Comparison of ENCODE assay signal across 19 cellular contexts in genomic region chr1:34407140-34407539, GRCh38.
DNase-seq lines count a peak whose midpoint lies in the region; ATAC-seq and TF ChIP-seq lines count a peak whose summit lies in the region.
"Had no signal": no experiment of that assay in that cellular context is flagged by ENCODE, and none has a peak within 500 bp of the region (broad histone marks: within the 10 kb centered on the region; RNA-seq: fewer than 3 reads in every experiment).

No MANE protein-coding gene starts in this region.

- WGBS in aorta, 2 donors, result 37 to 40% methylated on average over 6 of the region's 6 CpGs

- DNase-seq in A172 (ENCODE audit: low spot score) (peak; percentile 31), GM04503 (ENCODE audit: low read depth) (peak; percentile 30), adipocyte (ENCODE audit: low read depth) (peak; percentile 12), left lung (no peak), neural progenitor cell (ENCODE audit: low spot score) (no peak), SK-N-DZ (ENCODE audit: low spot score) (no peak), aorta (no peak)
- DNase-seq: activated CD4-positive, alpha-beta T cell treated with anti-CD3 and anti-CD28 coated beads for 36 hours; activated naive CD8-positive, alpha-beta T cell treated with anti-CD3 and anti-CD28 coated beads for 36 hours; activated T-cell treated with anti-CD3 and anti-CD28 coated beads, Interleukin-2, amount 50 U/mL, for 4 hours; H7; heart left ventricle; KG1; natural killer cell; NCI-H526; stimulated activated CD8-positive, alpha-beta memory T cell treated with anti-CD3 and anti-CD28 coated beads, Interleukin-4, amount 100 ng/mL, for 48 hours; tibial artery had no signal

- H3K4me1 ChIP-seq in adipocyte (ENCODE audit: control insufficient read depth, insufficient read depth, low read length) (peaks cover 40% of the 10 kb centered on the region), left lung (peaks cover 0 to 10% of the 10 kb centered on the region in 2 donors), neural progenitor cell (no peaks in the 10 kb centered on the region), aorta (ENCODE audit: control insufficient read depth in 1 of 2, insufficient read depth in 2 of 2, low read length in 2 of 2) (no peaks in the 10 kb centered on the region)
- H3K4me1 ChIP-seq: heart left ventricle had no signal

- peaks cover 2% of the 10 kb centered on the region for H3K4me1 Mint-ChIP-seq in neural progenitor cell
- H3K4me1 Mint-ChIP-seq: activated CD4-positive, alpha-beta T cell treated with anti-CD3 and anti-CD28 coated beads for 36 hours; activated naive CD8-positive, alpha-beta T cell treated with anti-CD3 and anti-CD28 coated beads for 36 hours; central memory CD8-positive, alpha-beta T cell; natural killer cell had no signal

- intact Hi-C loops in left lung (cut with DNase I) (no loop called here), aorta (cut with DNase I) (no loop called here)

- no peak overlapping the region for H3K27ac Mint-ChIP-seq in neural progenitor cell
- H3K27ac Mint-ChIP-seq: activated CD4-positive, alpha-beta T cell treated with anti-CD3 and anti-CD28 coated beads for 36 hours; activated naive CD8-positive, alpha-beta T cell treated with anti-CD3 and anti-CD28 coated beads for 36 hours; natural killer cell had no signal

- TF ChIP-seq CTCF in left lung (IDR thresholded peaks at IDR 0.05) (no peak), neural progenitor cell (IDR thresholded peaks at IDR 0.05) (no peak)

- H3K36me3 Mint-ChIP-seq in neural progenitor cell, result no peaks in the 10 kb centered on the region
- H3K36me3 Mint-ChIP-seq: activated naive CD8-positive, alpha-beta T cell treated with anti-CD3 and anti-CD28 coated beads for 36 hours; natural killer cell had no signal

- H3K9me3 ChIP-seq in adipocyte (ENCODE audit: control insufficient read depth, low read length) (peaks cover 2% of the 10 kb centered on the region), left lung (no peaks in the 10 kb centered on the region), neural progenitor cell (ENCODE audit: low read depth) (no peaks in the 10 kb centered on the region), aorta (ENCODE audit: control insufficient read depth, low read length) (no peaks in the 10 kb centered on the region)
- H3K9me3 ChIP-seq: tibial artery had no signal

- no peak overlapping the region for H3K4me3 Mint-ChIP-seq in neural progenitor cell
- H3K4me3 Mint-ChIP-seq: activated CD4-positive, alpha-beta T cell treated with anti-CD3 and anti-CD28 coated beads for 36 hours; activated naive CD8-positive, alpha-beta T cell treated with anti-CD3 and anti-CD28 coated beads for 36 hours; activated T-cell treated with anti-CD3 and anti-CD28 coated beads, Interleukin-2, amount 50 U/mL, for 4 hours; central memory CD8-positive, alpha-beta T cell; natural killer cell had no signal

- no peaks in the 10 kb centered on the region for H3K79me2 ChIP-seq in neural progenitor cell (ENCODE audit: low read depth)

- no peaks in the 10 kb centered on the region for H3K9me3 Mint-ChIP-seq in neural progenitor cell
- H3K9me3 Mint-ChIP-seq: activated naive CD8-positive, alpha-beta T cell treated with anti-CD3 and anti-CD28 coated beads for 36 hours; central memory CD8-positive, alpha-beta T cell; natural killer cell had no signal

- H2AFZ ChIP-seq in neural progenitor cell (replicated peaks), result no peak overlapping the region

- H3K27ac ChIP-seq in left lung (peak overlapping the region; percentile 31 to 42), neural progenitor cell (no peak overlapping the region), aorta (ENCODE audit: low read depth in 1 of 2, low read length in 2 of 2) (no peak overlapping the region)
- H3K27ac ChIP-seq: heart left ventricle, tibial artery had no signal

- peak; percentile 76 for ATAC-seq in left lung
- ATAC-seq in HG03354 (IDR thresholded peaks at IDR 0.05; ENCODE audit: poor library complexity, severe bottlenecking, unreplicated experiment), result no peak
- ATAC-seq in aorta (ENCODE audit: low FRiP score), result no peak
- ATAC-seq: activated CD4-positive, alpha-beta T cell treated with anti-CD3 and anti-CD28 coated beads for 36 hours; activated T-cell treated with anti-CD3 and anti-CD28 coated beads, Interleukin-2, amount 50 U/mL, for 4 hours; heart left ventricle; natural killer cell had no signal

- H3K4me3 ChIP-seq in adipocyte (ENCODE audit: low read length) (no peak overlapping the region), left lung (no peak overlapping the region), neural progenitor cell (no peak overlapping the region), aorta (ENCODE audit: low read length in 2 of 2) (no peak overlapping the region)
- H3K4me3 ChIP-seq: heart left ventricle, tibial artery had no signal

- no peaks in the 10 kb centered on the region for H3K36me3 ChIP-seq in adipocyte (ENCODE audit: control insufficient read depth, insufficient read depth, low read length, severe bottlenecking)
- no peaks in the 10 kb centered on the region for H3K36me3 ChIP-seq in left lung
- no peaks in the 10 kb centered on the region for H3K36me3 ChIP-seq in neural progenitor cell
- H3K36me3 ChIP-seq in aorta (ENCODE audit: control insufficient read depth in 1 of 2, insufficient read depth in 2 of 2, low read length in 1 of 2), result no peaks in the 10 kb centered on the region
- H3K36me3 ChIP-seq: heart left ventricle, tibial artery had no signal

- no peaks in the 10 kb centered on the region for H3K27me3 ChIP-seq in adipocyte (replicated peaks; ENCODE audit: control insufficient read depth, insufficient read depth, low read length)
- H3K27me3 ChIP-seq in left lung, result no peaks in the 10 kb centered on the region
- no peaks in the 10 kb centered on the region for H3K27me3 ChIP-seq in neural progenitor cell
- H3K27me3 ChIP-seq in aorta (ENCODE audit: control insufficient read depth in 1 of 2, insufficient read depth in 2 of 2, low read length in 1 of 2), result no peaks in the 10 kb centered on the region
- H3K27me3 ChIP-seq: heart left ventricle, tibial artery had no signal

- H3K27me3 Mint-ChIP-seq in neural progenitor cell (ENCODE audit: insufficient read depth, low read depth), result no peaks in the 10 kb centered on the region
- H3K27me3 Mint-ChIP-seq: activated CD4-positive, alpha-beta T cell treated with anti-CD3 and anti-CD28 coated beads for 36 hours had no signal

- H3K9ac ChIP-seq in adipocyte (ENCODE audit: low read length), result peak overlapping the region; percentile 44
- no peak overlapping the region for H3K9ac ChIP-seq in neural progenitor cell

- no peaks in the 10 kb centered on the region for H4K20me1 ChIP-seq in neural progenitor cell (ENCODE audit: low read depth)

- H3K4me2 ChIP-seq in neural progenitor cell, result no peak overlapping the region

- no peaks in the 10 kb centered on the region for H3F3A ChIP-seq in neural progenitor cell (ENCODE audit: low read depth)

Comparison
In these comparisons a context has a peak if more than half of its experiments do, and no peak if none do; other contexts are left out.
1. DNase-seq: peak in A172 (single experiment), GM04503 (single experiment) and adipocyte (single experiment); none in left lung (0 of 2), neural progenitor cell (single experiment), SK-N-DZ (single experiment) and aorta (0 of 2).
2. H3K27ac ChIP-seq: peak in left lung (2 of 2); none in neural progenitor cell (single experiment) and aorta (0 of 2).